ENCODE assay signal across 18 cellular contexts in genomic region chr4:147626903-147627302, GRCh38. TPM values are rescaled to one million over a fixed set of nuclear protein-coding genes. Genes with fewer than 3 reads are reported as not detected.
A peak's percentile ranks its signal among the peaks of the same experiment; 100 is the strongest.
DNase-seq lines count a peak whose midpoint lies in the region; ATAC-seq and TF ChIP-seq lines count a peak whose summit lies in the region.
"Had no signal": no experiment of that assay in that cellular context is flagged by ENCODE, and none has a peak within 500 bp of the region (broad histone marks: within the 10 kb centered on the region; RNA-seq: fewer than 3 reads in every experiment).

No MANE protein-coding gene starts in this region.

- H3K36me3 Mint-ChIP-seq in activated CD8-positive, alpha-beta T cell treated with anti-CD3 and anti-CD28 coated beads for 36 hours (ENCODE audit: low read depth): peaks cover 43% of the 10 kb centered on the region
- peaks cover 57% of the 10 kb centered on the region for H3K36me3 Mint-ChIP-seq in activated CD8-positive, alpha-beta T cell treated with anti-CD3 and anti-CD28 coated beads, Interleukin-2, amount 10 ng/mL, durations not matched to agents 7 days and 5 days (ENCODE audit: low read depth)
- H3K36me3 Mint-ChIP-seq in T-helper 17 cell (ENCODE audit: low read depth): peaks cover 11% of the 10 kb centered on the region
- H3K36me3 Mint-ChIP-seq in endodermal cell (ENCODE audit: low read depth): peaks cover 67% of the 10 kb centered on the region

- no peaks in the 10 kb centered on the region for H3K79me1 ChIP-seq in mesendoderm (ENCODE audit: low read length)

- no peak overlapping the region for H3K23ac ChIP-seq in mesendoderm (ENCODE audit: low read length)

- H2BK120ac ChIP-seq in mesendoderm (ENCODE audit: low read depth, low read length): no peak overlapping the region

- H3K9ac ChIP-seq in endodermal cell (ENCODE audit: extremely low read depth, low read length, poor library complexity, severe bottlenecking) (no peak overlapping the region), mesendoderm (ENCODE audit: low read length) (no peak overlapping the region)
- H3K9ac ChIP-seq: BLaER1 had no signal

- no peak overlapping the region for H3K4ac ChIP-seq in mesendoderm (ENCODE audit: low read depth, low read length)

- no peak overlapping the region for H3K4me2 ChIP-seq in mesendoderm (ENCODE audit: low read length)
- H3K4me2 ChIP-seq: BLaER1 had no signal

- no peak overlapping the region for H3K18ac ChIP-seq in mesendoderm (ENCODE audit: low read length)

- H3K27me3 Mint-ChIP-seq in activated CD8-positive, alpha-beta T cell treated with anti-CD3 and anti-CD28 coated beads for 36 hours: no peaks in the 10 kb centered on the region
- no peaks in the 10 kb centered on the region for H3K27me3 Mint-ChIP-seq in activated CD8-positive, alpha-beta T cell treated with anti-CD3 and anti-CD28 coated beads, Interleukin-2, amount 10 ng/mL, durations not matched to agents 7 days and 5 days (ENCODE audit: low read depth)
- no peaks in the 10 kb centered on the region for H3K27me3 Mint-ChIP-seq in T-helper 17 cell
- H3K27me3 Mint-ChIP-seq in endodermal cell (ENCODE audit: insufficient read depth): no peaks in the 10 kb centered on the region
- H3K27me3 Mint-ChIP-seq: CD4-positive, CD25-positive, alpha-beta regulatory T cell had no signal

- H3K4me3 ChIP-seq in endodermal cell (ENCODE audit: low read length) (no peak overlapping the region), mesendoderm (ENCODE audit: low read length) (no peak overlapping the region)
- H3K4me3 ChIP-seq: BLaER1, GM12878 had no signal

- CTCF ChIA-PET in activated CD8-positive, alpha-beta T cell treated with anti-CD3 and anti-CD28 coated beads for 36 hours (lab: Charles Lee): interaction anchor here (1.4 to 5.6 kb wide), 3 partner anchors 10 to 240 kb away, joined by 5 to 24 read pairs (median 6); partner anchors contain the start of gene TMEM184C
- CTCF ChIA-PET in activated CD8-positive, alpha-beta T cell treated with anti-CD3 and anti-CD28 coated beads, Interleukin-2, amount 10 ng/mL, durations not matched to agents 7 days and 5 days (lab: Charles Lee): interaction anchor here (1.3 kb wide), 1 partner anchor 239 kb away, joined by 8 read pairs; no protein-coding TSS in a partner anchor

- H3K27ac ChIP-seq in endodermal cell (ENCODE audit: low read depth, low read length): no peak overlapping the region
- H3K27ac ChIP-seq in mesendoderm (ENCODE audit: low read depth, low read length): no peak overlapping the region
- H3K27ac ChIP-seq: 22Rv1, BLaER1, HL-60 had no signal

- DNase-seq in activated CD8-positive, alpha-beta T cell treated with anti-CD3 and anti-CD28 coated beads for 36 hours: no peak
- DNase-seq in activated CD8-positive, alpha-beta T cell treated with anti-CD3 and anti-CD28 coated beads, Interleukin-2, amount 10 ng/mL, durations not matched to agents 7 days and 5 days: no peak
- DNase-seq in T-helper 17 cell: no peak
- peak; percentile 45 for DNase-seq in endodermal cell
- peak; percentile 52 for DNase-seq in mesendoderm
- DNase-seq in HT-29 (ENCODE audit: low spot score): no peak
- DNase-seq in occipital lobe (lab: John Stamatoyannopoulos, UW): no peak
- DNase-seq: Calu3; CD4-positive, CD25-positive, alpha-beta regulatory T cell; DMS 273 treated with DMSO at 0.1 percent for 48 hours; DMS79; IMR-90 had no signal

- POLR2A ChIA-PET in activated CD8-positive, alpha-beta T cell treated with anti-CD3 and anti-CD28 coated beads for 36 hours (lab: Charles Lee): interaction anchor here (0.7 kb wide), 1 partner anchor 14 kb away, joined by 3 read pairs; no protein-coding TSS in a partner anchor
- POLR2A ChIA-PET in activated CD8-positive, alpha-beta T cell treated with anti-CD3 and anti-CD28 coated beads, Interleukin-2, amount 10 ng/mL, durations not matched to agents 7 days and 5 days (lab: Charles Lee): no interaction called here

- H4K8ac ChIP-seq in mesendoderm (ENCODE audit: low read depth, low read length): no peak overlapping the region

- H2AK5ac ChIP-seq in mesendoderm (ENCODE audit: low read length): no peak overlapping the region

- H2BK5ac ChIP-seq in mesendoderm (ENCODE audit: low read length): no peak overlapping the region

- no peak for ATAC-seq in activated CD8-positive, alpha-beta T cell treated with anti-CD3 and anti-CD28 coated beads for 36 hours
- ATAC-seq in activated CD8-positive, alpha-beta T cell treated with anti-CD3 and anti-CD28 coated beads, Interleukin-2, amount 10 ng/mL, durations not matched to agents 7 days and 5 days: no peak
- no peak for ATAC-seq in T-helper 17 cell
- no peak for ATAC-seq in GM18498 (IDR thresholded peaks at IDR 0.05; ENCODE audit: unreplicated experiment)
- ATAC-seq: GM12878, HCT116 had no signal

- H3K36me3 ChIP-seq in endodermal cell (ENCODE audit: control insufficient read depth, insufficient read depth, low read length): peaks cover 85% of the 10 kb centered on the region
- peaks cover 1% of the 10 kb centered on the region for H3K36me3 ChIP-seq in mesendoderm (ENCODE audit: control insufficient read depth, insufficient read depth, low read length)

- H3K4me1 ChIP-seq in endodermal cell (ENCODE audit: control insufficient read depth, insufficient read depth, low read length) (no peaks in the 10 kb centered on the region), mesendoderm (ENCODE audit: control insufficient read depth, low read depth, low read length) (no peaks in the 10 kb centered on the region)

- peaks cover 1% of the 10 kb centered on the region for H3K79me2 ChIP-seq in mesendoderm (ENCODE audit: control insufficient read depth, insufficient read depth, low read length)

- H3K27ac Mint-ChIP-seq in activated CD8-positive, alpha-beta T cell treated with anti-CD3 and anti-CD28 coated beads for 36 hours: peak overlapping the region; percentile 3
- H3K27ac Mint-ChIP-seq in activated CD8-positive, alpha-beta T cell treated with anti-CD3 and anti-CD28 coated beads, Interleukin-2, amount 10 ng/mL, durations not matched to agents 7 days and 5 days: no peak overlapping the region
- peak overlapping the region; percentile 48 for H3K27ac Mint-ChIP-seq in T-helper 17 cell
- H3K27ac Mint-ChIP-seq in endodermal cell: peak overlapping the region; percentile 26
- H3K27ac Mint-ChIP-seq: CD4-positive, CD25-positive, alpha-beta regulatory T cell had no signal

- WGBS in endodermal cell (ENCODE audit: insufficient coverage in 1 of 2, insufficient read length in 1 of 2), 2 experiments: 97 to 100% methylated on average over 3 to 4 of the region's 4 CpGs
- no CpG with 5 or more reads among the region's 4 CpGs for WGBS in mesendoderm (ENCODE audit: extremely low coverage, insufficient coverage, low lambda C conversion rate)

- H4K5ac ChIP-seq in mesendoderm (ENCODE audit: low read length): no peak overlapping the region

- H3K27me3 ChIP-seq in endodermal cell (ENCODE audit: control insufficient read depth, insufficient read depth, low read length, poor library complexity, severe bottlenecking): no peaks in the 10 kb centered on the region
- no peaks in the 10 kb centered on the region for H3K27me3 ChIP-seq in mesendoderm (ENCODE audit: insufficient read depth, low read length, poor library complexity)
- H3K27me3 ChIP-seq: BLaER1 had no signal

- no peak overlapping the region for H2BK15ac ChIP-seq in mesendoderm (replicated peaks; ENCODE audit: low read depth)

- no peaks in the 10 kb centered on the region for H3K9me3 ChIP-seq in T-helper 17 cell (ENCODE audit: control insufficient read depth, low read length, poor library complexity, severe bottlenecking)
- H3K9me3 ChIP-seq in endodermal cell (ENCODE audit: control insufficient read depth, low read length): no peaks in the 10 kb centered on the region
- H3K9me3 ChIP-seq: BLaER1 had no signal

- TF ChIP-seq CTCF in activated CD8-positive, alpha-beta T cell treated with anti-CD3 and anti-CD28 coated beads for 36 hours (IDR thresholded peaks at IDR 0.05): no peak
- no peak for TF ChIP-seq CTCF in endodermal cell (conservative IDR thresholded peaks at IDR 0.05)

- peaks cover 7% of the 10 kb centered on the region for H3K4me1 Mint-ChIP-seq in activated CD8-positive, alpha-beta T cell treated with anti-CD3 and anti-CD28 coated beads for 36 hours (ENCODE audit: low read depth)
- peaks cover 3% of the 10 kb centered on the region for H3K4me1 Mint-ChIP-seq in activated CD8-positive, alpha-beta T cell treated with anti-CD3 and anti-CD28 coated beads, Interleukin-2, amount 10 ng/mL, durations not matched to agents 7 days and 5 days (ENCODE audit: low read depth)
- peaks cover 11% of the 10 kb centered on the region for H3K4me1 Mint-ChIP-seq in T-helper 17 cell
- H3K4me1 Mint-ChIP-seq in endodermal cell: no peaks in the 10 kb centered on the region

- H3K4me3 Mint-ChIP-seq in activated CD8-positive, alpha-beta T cell treated with anti-CD3 and anti-CD28 coated beads for 36 hours: no peak overlapping the region
- H3K4me3 Mint-ChIP-seq in activated CD8-positive, alpha-beta T cell treated with anti-CD3 and anti-CD28 coated beads, Interleukin-2, amount 10 ng/mL, durations not matched to agents 7 days and 5 days: no peak overlapping the region
- H3K4me3 Mint-ChIP-seq in T-helper 17 cell (no peak overlapping the region), endodermal cell (no peak overlapping the region)
- H3K4me3 Mint-ChIP-seq: CD4-positive, CD25-positive, alpha-beta regulatory T cell had no signal

- H3K56ac ChIP-seq in mesendoderm (ENCODE audit: low read length): no peak overlapping the region

- no peaks in the 10 kb centered on the region for H3K9me3 Mint-ChIP-seq in activated CD8-positive, alpha-beta T cell treated with anti-CD3 and anti-CD28 coated beads for 36 hours
- H3K9me3 Mint-ChIP-seq in activated CD8-positive, alpha-beta T cell treated with anti-CD3 and anti-CD28 coated beads, Interleukin-2, amount 10 ng/mL, durations not matched to agents 7 days and 5 days (ENCODE audit: insufficient read depth): no peaks in the 10 kb centered on the region
- H3K9me3 Mint-ChIP-seq in endodermal cell: no peaks in the 10 kb centered on the region
- H3K9me3 Mint-ChIP-seq: CD4-positive, CD25-positive, alpha-beta regulatory T cell had no signal

- intact Hi-C loops in activated CD8-positive, alpha-beta T cell treated with anti-CD3 and anti-CD28 coated beads for 36 hours (cut with micrococcal nuclease): no loop called here

RNA-seq across cellular contexts. Expression of gene TMEM184C, which starts 9.7 kb away (rescaled TPM):
- 10 to 100 TPM; 13.2 to 18.4 TPM for total RNA-seq in activated CD8-positive, alpha-beta T cell treated with anti-CD3 and anti-CD28 coated beads for 36 hours
- total RNA-seq in activated CD8-positive, alpha-beta T cell treated with anti-CD3 and anti-CD28 coated beads, Interleukin-2, amount 10 ng/mL, durations not matched to agents 7 days and 5 days: 10 to 100 TPM; 18.5 to 20.6 TPM
- total RNA-seq in T-helper 17 cell (10 to 100 TPM; 14.2 to 18.0 TPM), endodermal cell (10 to 100 TPM; 30.3 to 35.7 TPM), occipital lobe (57.2 TPM)
- 26.1 TPM for polyA plus RNA-seq in endodermal cell (2013, experiment 1 of 2)
- polyA plus RNA-seq in endodermal cell (2013, experiment 2 of 2): 22.6 TPM
- polyA plus RNA-seq in mesendoderm (2013, experiment 1 of 2): 14.4 TPM
- 14.5 TPM for polyA plus RNA-seq in mesendoderm (2013, experiment 2 of 2)
- 17.0 and 17.1 TPM in 2 replicates for total RNA-seq in HT-29 (2014; rRNA removed; shearing (Covaris generic))

RNA-seq across cellular contexts. Expression of gene PRMT9, which starts 57.1 kb away (rescaled TPM):
- total RNA-seq in activated CD8-positive, alpha-beta T cell treated with anti-CD3 and anti-CD28 coated beads for 36 hours: 1 to 10 TPM; 7.4 to 8.8 TPM
- 10 to 100 TPM; 12.5 to 13.4 TPM for total RNA-seq in activated CD8-positive, alpha-beta T cell treated with anti-CD3 and anti-CD28 coated beads, Interleukin-2, amount 10 ng/mL, durations not matched to agents 7 days and 5 days
- total RNA-seq in T-helper 17 cell (10 to 100 TPM; 13.9 to 21.3 TPM), endodermal cell (10 to 100 TPM; 15.3 to 17.3 TPM), occipital lobe (16.7 TPM)
- polyA plus RNA-seq in endodermal cell (2013, experiment 1 of 2): 10.2 TPM
- 8.1 TPM for polyA plus RNA-seq in endodermal cell (2013, experiment 2 of 2)
- polyA plus RNA-seq in mesendoderm (2013, experiment 1 of 2): 4.7 TPM
- polyA plus RNA-seq in mesendoderm (2013, experiment 2 of 2): 4.8 TPM
- total RNA-seq in HT-29 (2014; rRNA removed; shearing (Covaris generic)): 2.4 and 3.8 TPM in 2 replicates

Comparison
In these comparisons a context has a peak if more than half of its experiments do, and no peak if none do; other contexts are left out.
1. DNase-seq: peak in endodermal cell (single experiment) and mesendoderm (single experiment); none in activated CD8-positive, alpha-beta T cell treated with anti-CD3 and anti-CD28 coated beads for 36 hours (single experiment), activated CD8-positive, alpha-beta T cell treated with anti-CD3 and anti-CD28 coated beads, Interleukin-2, amount 10 ng/mL, durations not matched to agents 7 days and 5 days (single experiment), T-helper 17 cell (0 of 3), HT-29 (single experiment) and occipital lobe (single experiment).